ENCODE assay signal across 19 cellular contexts in the genomic region with DNA sequence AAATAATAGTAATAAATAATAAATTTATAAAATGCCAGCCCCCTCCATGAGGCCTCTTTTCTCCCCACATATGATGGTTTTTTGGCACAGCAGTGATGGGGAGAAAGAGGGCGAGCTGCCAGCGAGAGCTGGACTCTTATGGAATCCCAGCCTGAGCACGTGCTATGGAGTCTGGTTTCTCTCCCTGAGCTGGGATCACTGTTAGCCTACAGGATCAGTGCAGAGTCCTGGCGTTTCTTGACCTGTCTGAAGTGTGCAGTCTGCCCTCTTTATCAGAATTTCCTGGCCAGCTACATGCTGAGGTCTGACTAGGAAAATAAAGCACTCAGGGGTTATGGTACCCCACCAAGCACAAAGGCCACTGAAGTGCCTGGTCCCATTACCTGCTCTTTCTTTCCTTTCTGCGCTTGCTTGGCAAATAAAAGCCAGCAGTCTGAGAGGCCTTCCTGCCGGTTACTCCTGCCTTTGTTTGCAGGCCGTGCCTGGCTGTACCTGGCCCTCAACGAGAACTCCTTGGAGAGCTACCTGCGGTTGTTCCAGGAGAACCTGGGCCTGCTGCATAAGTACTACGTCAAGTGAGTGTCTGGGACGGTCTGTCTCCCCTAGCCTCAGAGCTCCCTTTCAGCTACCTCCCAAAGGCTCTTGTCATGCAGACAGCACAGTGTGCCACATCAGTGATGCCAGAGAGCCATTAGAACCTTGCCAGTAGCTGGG. TPM values are rescaled to one million over a fixed set of nuclear protein-coding genes. Genes with fewer than 3 reads are reported as not detected.
A peak's percentile ranks its signal among the peaks of the same experiment; 100 is the strongest.
DNase-seq lines count a peak whose midpoint lies in the region; ATAC-seq, FAIRE-seq and TF ChIP-seq lines count a peak whose summit lies in the region.
"Had no signal": no experiment of that assay in that cellular context is flagged by ENCODE, and none has a peak within 500 bp of the region (broad histone marks: within the 10 kb centered on the region; RNA-seq: fewer than 3 reads in every experiment).

No MANE protein-coding gene starts in this region.

- H2BK12ac ChIP-seq in H1 (ENCODE audit: low read depth, low read length) = no peak overlapping the region

- H3K4me2 ChIP-seq in H1 (ENCODE audit: insufficient read depth in 1 of 2, low read depth in 2 of 2, low read length in 2 of 2) = no peak overlapping the region

- no peak overlapping the region for H2AK5ac ChIP-seq in H1 (ENCODE audit: low read depth, low read length)

- 86% methylated on average over 11 of the region's 11 CpGs; no CpG with 5 or more reads in 1 of the 2 experiments for WGBS in H1 (ENCODE audit: extremely low coverage in 1 of 2, insufficient coverage in 1 of 2, insufficient read length in 1 of 2, insufficient replicate concordance in 2 of 2, low coverage in 1 of 2, low lambda C conversion rate in 2 of 2, missing lambda C conversion rate in 1 of 2), 2 experiments

- H3K27me3 ChIP-seq in H1 (replicated peaks in 1 of 4; ENCODE audit: control insufficient read depth in 3 of 4, extremely low read depth in 1 of 4, insufficient read depth in 3 of 4, low read length in 3 of 4) (no peaks in the 10 kb centered on the region), left lung (no peaks in the 10 kb centered on the region), skeletal muscle tissue (ENCODE audit: control insufficient read depth in 3 of 3, insufficient read depth in 3 of 3, low read length in 3 of 3) (no peaks in the 10 kb centered on the region)
- H3K27me3 ChIP-seq: ascending aorta, ovary, thyroid gland had no signal

- DNase-seq in NCI-H2196 (lab: John Stamatoyannopoulos, UW; ENCODE audit: unreplicated experiment) (peak; percentile 26), H1 (ENCODE audit: low read depth in 1 of 2, low spot score in 2 of 2) (no peak), left lung (no peak), GF-D8 (lab: John Stamatoyannopoulos, UW) (no peak), GM13976 (ENCODE audit: low spot score) (no peak)
- DNase-seq: activated CD4-positive, alpha-beta T cell treated with anti-CD3 and anti-CD28 coated beads for 4 hours; CD8-positive, alpha-beta memory T cell; H7; KG1; mesenchymal stem cell; naive B cell; NCI-H524; ovary; stimulated activated CD4-positive, alpha-beta T cell treated with anti-CD3 and anti-CD28 coated beads, Interleukin-1b, Interleukin-23, amount 100 ng/mL, for 48 hours; stimulated activated naive CD4-positive, alpha-beta T cell; thyroid gland had no signal

- CTCF ChIA-PET in H1 (lab: Charles Lee; ENCODE audit: partially characterized antibody) = interaction anchor here (0.9 to 3.6 kb wide), 7 partner anchors 9 to 107 kb away, joined by 3 to 12 read pairs (median 5); a partner anchor contains a TSS

- H3K9me3 ChIP-seq in H1 (ENCODE audit: insufficient read depth in 2 of 2, low read depth in 1 of 2, low read length in 1 of 2) (no peaks in the 10 kb centered on the region), left lung (no peaks in the 10 kb centered on the region), skeletal muscle tissue (ENCODE audit: control insufficient read depth in 3 of 3, low read length in 3 of 3) (no peaks in the 10 kb centered on the region)
- H3K9me3 ChIP-seq: ascending aorta, ovary, thyroid gland had no signal

- TF ChIP-seq EP300 in H1 (IDR thresholded peaks at IDR 0.05; ENCODE audit: borderline replicate concordance in 1 of 2, low read depth in 2 of 2, low read length in 2 of 2) = no peak

- H4K8ac ChIP-seq in H1 (ENCODE audit: extremely low read depth, insufficient read depth, low read length) = no peak overlapping the region

- H3K4me1 ChIP-seq in H1 (replicated peaks in 1 of 4; ENCODE audit: control insufficient read depth in 3 of 4, insufficient read depth in 4 of 4, low read length in 3 of 4) (no peaks in the 10 kb centered on the region), left lung (peaks cover 3 to 8% of the 10 kb centered on the region in 2 donors), skeletal muscle tissue (ENCODE audit: control insufficient read depth in 3 of 3, insufficient read depth in 3 of 3, low read length in 3 of 3) (peaks cover 52 to 83% (median 80%) of the 10 kb centered on the region in 3 donors)

- intact Hi-C loops in left lung (cut with DNase I) = no loop called here

- H3K4ac ChIP-seq in H1 (replicated peaks; ENCODE audit: insufficient read length, low read depth, low read length) = no peak overlapping the region

- H3K27ac ChIP-seq in H1 (ENCODE audit: low read depth, low read length) (no peak overlapping the region), left lung (peak overlapping the region; percentile 30 to 42), skeletal muscle tissue (ENCODE audit: low read depth, low read length) (peak overlapping the region; percentile 90)
- H3K27ac ChIP-seq: ascending aorta, ovary, thyroid gland had no signal

- H2BK15ac ChIP-seq in H1 (ENCODE audit: low read length) = no peak overlapping the region

- no peak overlapping the region for H4K91ac ChIP-seq in H1 (replicated peaks; ENCODE audit: insufficient read length, low read length)

- no peak overlapping the region for H3K23ac ChIP-seq in H1 (ENCODE audit: insufficient read length)

- in situ Hi-C loops in GM13976 (cut with MboI; ENCODE audit: low sequenced_read_pairs, unreplicated experiment) = no loop called here

- H4K20me1 ChIP-seq in H1 (replicated peaks in 1 of 2; ENCODE audit: control insufficient read depth in 1 of 2, insufficient read depth in 2 of 2, low read length in 2 of 2) = peaks cover 0 to 5% of the 10 kb centered on the region in 2 experiments

- no peak for TF ChIP-seq POLR2A in H1 (IDR thresholded peaks at IDR 0.05; ENCODE audit: control extremely low read depth in 1 of 2, low read depth in 2 of 2, low read length in 2 of 2)

- H3K4me3 ChIP-seq in H1 (ENCODE audit: extremely low read depth in 1 of 4, insufficient read depth in 2 of 4, low read depth in 3 of 4, low read length in 4 of 4) (no peak overlapping the region), left lung (no peak overlapping the region), skeletal muscle tissue (ENCODE audit: low read length in 3 of 3) (peak overlapping the region in 2 of 3 donors; percentile 43 to 58)
- H3K4me3 ChIP-seq: ascending aorta, ovary, thyroid gland had no signal

- ATAC-seq in left lung = peak; percentile 78
- ATAC-seq in HG03521 (IDR thresholded peaks at IDR 0.05; ENCODE audit: unreplicated experiment) = no peak

- H3K79me1 ChIP-seq in H1 (ENCODE audit: low read depth, low read length) = peaks cover 2% of the 10 kb centered on the region; the same call in 1 of the 2 replicates

- H3K79me2 ChIP-seq in H1 (ENCODE audit: control insufficient read depth in 1 of 2, insufficient read depth in 2 of 2, low read length in 2 of 2) = no peaks in the 10 kb centered on the region

- H3K18ac ChIP-seq in H1 (ENCODE audit: extremely low read depth, low read length) = no peak overlapping the region

- H2BK20ac ChIP-seq in H1 (ENCODE audit: low read length) = no peak overlapping the region

- no peak for FAIRE-seq in H1 (lab: Jason Lieb, UNC)

- H4K5ac ChIP-seq in H1 (ENCODE audit: insufficient read length, low read depth, low read length) = no peak overlapping the region

- POLR2A ChIA-PET in H1 (lab: Charles Lee; ENCODE audit: partially characterized antibody) = no interaction called here

- H2BK120ac ChIP-seq in H1 (replicated peaks; ENCODE audit: low read depth, low read length) = no peak overlapping the region

- no peaks in the 10 kb centered on the region for H3K23me2 ChIP-seq in H1 (ENCODE audit: low read depth, low read length)

- no peak overlapping the region for H2AFZ ChIP-seq in H1 (ENCODE audit: low read length)

- H3K9ac ChIP-seq in H1 (replicated peaks in 1 of 4; ENCODE audit: extremely low read depth in 1 of 4, low read depth in 3 of 4, low read length in 3 of 4) = no peak overlapping the region
- peak overlapping the region; percentile 57 to 87 (median 60) for H3K9ac ChIP-seq in skeletal muscle tissue (ENCODE audit: low read depth in 1 of 3, low read length in 3 of 3)

- no peak for TF ChIP-seq RAD21 in H1 (IDR thresholded peaks at IDR 0.05 in 1 of 2, conservative IDR thresholded peaks at IDR 0.05 in 1 of 2; ENCODE audit: low read depth in 2 of 2, low read length in 2 of 2)

- TF ChIP-seq CTCF in H1 (IDR thresholded peaks at IDR 0.05; ENCODE audit: control extremely low read depth in 1 of 3, insufficient read depth in 1 of 3, low read depth in 1 of 3, low read length in 3 of 3) (no peak), left lung (IDR thresholded peaks at IDR 0.05) (no peak), GM13976 (IDR thresholded peaks at IDR 0.05; ENCODE audit: borderline replicate concordance, control extremely low read depth, extremely low read depth, insufficient read depth, missing control alignments) (no peak)

- no peak overlapping the region for H3K56ac ChIP-seq in H1 (replicated peaks; ENCODE audit: insufficient read length, low read depth, low read length)

- H3K14ac ChIP-seq in H1 (ENCODE audit: insufficient read length) = no peak overlapping the region

- peak overlapping the region; percentile 83; the same call in 1 of the 2 replicates for H2BK5ac ChIP-seq in H1 (ENCODE audit: low read depth, low read length)

- peaks cover 0 to 14% (median 6%) of the 10 kb centered on the region in 4 experiments; a peak in 4 of 8 replicates for H3K36me3 ChIP-seq in H1 (ENCODE audit: control insufficient read depth in 2 of 4, insufficient read depth in 4 of 4, low read length in 3 of 4)
- H3K36me3 ChIP-seq in left lung = peaks cover 0 to 68% of the 10 kb centered on the region in 2 donors
- peaks cover 44 to 48% (median 45%) of the 10 kb centered on the region in 3 donors for H3K36me3 ChIP-seq in skeletal muscle tissue (ENCODE audit: control insufficient read depth in 3 of 3, insufficient read depth in 3 of 3, low read length in 3 of 3)
- H3K36me3 ChIP-seq: ovary had no signal

RNA-seq across cellular contexts. Expression of a gene that starts 18.5 kb away (rescaled TPM):
- 0.48 and 0.50 TPM in 2 replicates for total RNA-seq in H1 (2021; fragmentation: NEBNext Ultra II Directional; extraction: Animal tissue kit (Norgen Biotek cat#: 25700))
- 0.62 and 0.75 TPM in 2 replicates for polyA plus RNA-seq in H1 (2011; rRNA removed)
- 0.71 TPM for polyA plus RNA-seq in H1 (2011; cell fraction: cytosol; rRNA removed)
- polyA plus RNA-seq in H1 (2011; cell fraction: nucleus; rRNA removed) = 1.6 TPM
- polyA plus RNA-seq in H1 (2012, experiment 1 of 2) = 0.37 to 0.81 TPM (median 0.54 TPM) in 4 replicates
- 0.28 TPM for polyA plus RNA-seq in H1 (2012, experiment 2 of 2)
- polyA plus RNA-seq in H1 (2013, experiment 1 of 2) = 0.81 TPM
- 0.39 TPM for polyA plus RNA-seq in H1 (2013, experiment 2 of 2)
- polyA minus RNA-seq in H1 (2011; rRNA and poly(A)+ RNA removed) = 0.07 and 0.22 TPM in 2 replicates
- not detected for polyA minus RNA-seq in H1 (2011; cell fraction: cytosol; rRNA and poly(A)+ RNA removed)
- polyA minus RNA-seq in H1 (2011; cell fraction: nucleus; rRNA and poly(A)+ RNA removed) = 0.70 TPM
- total RNA-seq in left lung (1 to 10 TPM; 1.4 to 2.6 TPM), skeletal muscle tissue (1.6 TPM)

RNA-seq across cellular contexts. Expression of a gene that starts 24.7 kb away (rescaled TPM):
- total RNA-seq in H1 (2021; fragmentation: NEBNext Ultra II Directional; extraction: Animal tissue kit (Norgen Biotek cat#: 25700)) = 0.21 and 0.32 TPM in 2 replicates
- 2.1 and 3.5 TPM in 2 replicates for polyA plus RNA-seq in H1 (2011; rRNA removed)
- 1.5 TPM for polyA plus RNA-seq in H1 (2011; cell fraction: cytosol; rRNA removed)
- 2.0 TPM for polyA plus RNA-seq in H1 (2011; cell fraction: nucleus; rRNA removed)
- polyA plus RNA-seq in H1 (2012, experiment 1 of 2) = 0.46 to 1.7 TPM (median 1.1 TPM) in 4 replicates
- polyA plus RNA-seq in H1 (2012, experiment 2 of 2) = 0.91 TPM
- 0.73 TPM for polyA plus RNA-seq in H1 (2013, experiment 1 of 2)
- 0.66 TPM for polyA plus RNA-seq in H1 (2013, experiment 2 of 2)
- 0.19 and 0.61 TPM in 2 replicates for polyA minus RNA-seq in H1 (2011; rRNA and poly(A)+ RNA removed)
- 1.5 TPM for polyA minus RNA-seq in H1 (2011; cell fraction: cytosol; rRNA and poly(A)+ RNA removed)
- polyA minus RNA-seq in H1 (2011; cell fraction: nucleus; rRNA and poly(A)+ RNA removed) = 1.1 TPM
- total RNA-seq in left lung = not detected
- total RNA-seq in skeletal muscle tissue = not detected
- total RNA-seq: ascending aorta; CD8-positive, alpha-beta memory T cell; ovary; thyroid gland had no signal
- polyA plus RNA-seq: CD8-positive, alpha-beta memory T cell; ovary had no signal

RNA-seq across cellular contexts. Expression of a gene that starts 33.5 kb away (rescaled TPM):
- total RNA-seq in H1 (2021; fragmentation: NEBNext Ultra II Directional; extraction: Animal tissue kit (Norgen Biotek cat#: 25700)) = 47.6 and 47.9 TPM in 2 replicates
- 38.3 and 52.7 TPM in 2 replicates for polyA plus RNA-seq in H1 (2011; rRNA removed)
- 38.9 TPM for polyA plus RNA-seq in H1 (2011; cell fraction: cytosol; rRNA removed)
- polyA plus RNA-seq in H1 (2011; cell fraction: nucleus; rRNA removed) = 73.0 TPM
- polyA plus RNA-seq in H1 (2012, experiment 1 of 2) = 22.0 to 43.3 TPM (median 40.8 TPM) in 4 replicates
- polyA plus RNA-seq in H1 (2012, experiment 2 of 2) = 36.7 TPM
- polyA plus RNA-seq in H1 (2013, experiment 1 of 2) = 33.0 TPM
- 33.2 TPM for polyA plus RNA-seq in H1 (2013, experiment 2 of 2)
- 23.2 and 25.2 TPM in 2 replicates for polyA minus RNA-seq in H1 (2011; rRNA and poly(A)+ RNA removed)
- 30.7 TPM for polyA minus RNA-seq in H1 (2011; cell fraction: cytosol; rRNA and poly(A)+ RNA removed)
- polyA minus RNA-seq in H1 (2011; cell fraction: nucleus; rRNA and poly(A)+ RNA removed) = 20.5 TPM
- total RNA-seq in left lung = 10 to 100 TPM; 72.9 to 86.8 TPM
- total RNA-seq in skeletal muscle tissue = 36.0 TPM

RNA-seq across cellular contexts. Expression of a gene that starts 41.0 kb away (rescaled TPM):
- 63.2 and 66.6 TPM in 2 replicates for total RNA-seq in H1 (2021; fragmentation: NEBNext Ultra II Directional; extraction: Animal tissue kit (Norgen Biotek cat#: 25700))
- 66.7 and 99.1 TPM in 2 replicates for polyA plus RNA-seq in H1 (2011; rRNA removed)
- 86.2 TPM for polyA plus RNA-seq in H1 (2011; cell fraction: cytosol; rRNA removed)
- 79.6 TPM for polyA plus RNA-seq in H1 (2011; cell fraction: nucleus; rRNA removed)
- 56.8 to 78.0 TPM (median 64.4 TPM) in 4 replicates for polyA plus RNA-seq in H1 (2012, experiment 1 of 2)
- polyA plus RNA-seq in H1 (2012, experiment 2 of 2) = 50.3 TPM
- 62.3 TPM for polyA plus RNA-seq in H1 (2013, experiment 1 of 2)
- 57.2 TPM for polyA plus RNA-seq in H1 (2013, experiment 2 of 2)
- polyA minus RNA-seq in H1 (2011; rRNA and poly(A)+ RNA removed) = 25.8 and 31.1 TPM in 2 replicates
- polyA minus RNA-seq in H1 (2011; cell fraction: cytosol; rRNA and poly(A)+ RNA removed) = 34.8 TPM
- polyA minus RNA-seq in H1 (2011; cell fraction: nucleus; rRNA and poly(A)+ RNA removed) = 44.5 TPM
- total RNA-seq in left lung (10 to 100 TPM; 52.3 to 57.1 TPM), skeletal muscle tissue (7.3 TPM)
- total RNA-seq: CD8-positive, alpha-beta memory T cell had no signal
- polyA plus RNA-seq: CD8-positive, alpha-beta memory T cell had no signal

Comparison
In these comparisons a context has a peak if more than half of its experiments do, and no peak if none do; other contexts are left out.
1. H3K4me3 ChIP-seq: peak in skeletal muscle tissue (2 of 3); none in H1 (0 of 4) and left lung (0 of 2).
2. H3K9ac ChIP-seq: peak in skeletal muscle tissue (3 of 3); none in H1 (0 of 4).